1 cellular context compared by ENCODE assay signal in genomic region chr17:789160-789840, GRCh38.
TF ChIP-seq lines count a peak whose summit lies in the region.

No MANE protein-coding gene starts in this region.

TF ChIP-seq in IMR-90, 13 proteins besides CTCF, POLR2A, EP300 and RAD21:
- TF ChIP-seq USF2 (IDR thresholded peaks at IDR 0.05; ENCODE audit: low read depth, low read length) (peak; percentile 63), MAZ (IDR thresholded peaks at IDR 0.05; ENCODE audit: borderline replicate concordance, low read depth, low read length) (no peak)
